ENCODE assay signal across 8 cellular contexts in the genomic region with DNA sequence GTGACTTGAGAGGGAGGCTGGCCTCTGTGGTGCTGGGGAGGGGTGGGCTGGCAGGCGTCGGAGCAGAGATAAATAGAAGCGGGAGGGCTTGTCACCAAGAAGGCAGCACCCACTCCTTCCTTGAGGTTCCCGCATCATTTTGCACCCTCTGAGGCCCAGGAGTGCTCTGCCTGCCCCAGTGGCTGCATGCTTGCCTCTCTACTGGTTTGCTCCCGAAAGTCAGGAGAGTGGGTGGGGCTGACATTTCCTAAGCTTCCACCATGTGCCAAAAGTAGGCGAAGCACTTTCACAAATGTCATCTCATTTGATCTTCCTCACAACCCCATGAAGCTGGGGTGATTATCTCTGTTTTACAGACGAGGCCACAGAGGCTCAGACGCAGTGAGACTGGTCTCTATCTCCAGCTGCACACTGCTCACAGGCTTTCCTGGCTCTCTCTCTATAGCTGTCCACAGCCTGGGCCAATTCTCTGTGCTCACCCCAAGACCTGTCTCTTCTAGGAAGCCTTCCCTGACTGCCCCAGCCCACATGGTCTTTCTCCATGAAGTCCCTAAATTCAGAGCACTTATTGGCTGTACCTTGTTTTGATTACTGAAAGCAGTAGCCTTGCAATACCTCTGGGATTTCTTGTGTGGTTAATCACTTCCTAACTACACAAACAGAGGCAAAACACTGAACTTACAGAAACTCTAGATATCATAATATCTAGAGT. TPM values are rescaled to one million over a fixed set of nuclear protein-coding genes. Genes with fewer than 3 reads are reported as not detected.
DNase-seq lines count a peak whose midpoint lies in the region; ATAC-seq, FAIRE-seq and TF ChIP-seq lines count a peak whose summit lies in the region.

No MANE protein-coding gene starts in this region.

- FAIRE-seq in HepG2 (lab: Jason Lieb, UNC): no peak

- H3K9me3 ChIP-seq in osteoblast (ENCODE audit: low read depth, low read length): no peaks in the 10 kb centered on the region
- H3K9me3 ChIP-seq in H9 (ENCODE audit: control insufficient read depth, low read depth, low read length): no peaks in the 10 kb centered on the region
- no peaks in the 10 kb centered on the region for H3K9me3 ChIP-seq in HepG2 (ENCODE audit: low read length)

- H3K4me3 ChIP-seq in osteoblast (ENCODE audit: insufficient read depth, low read length): no peak overlapping the region
- no peak overlapping the region for H3K4me3 ChIP-seq in HepG2 (replicated peaks in 1 of 3; ENCODE audit: insufficient read depth in 1 of 3, low read depth in 2 of 3, low read length in 3 of 3)

- no peaks in the 10 kb centered on the region for H3K23me2 ChIP-seq in H9 (ENCODE audit: insufficient read length, low read depth, low read length, poor library complexity, severe bottlenecking)

- H3K23ac ChIP-seq in H9 (ENCODE audit: insufficient read length, low read depth, low read length): no peak overlapping the region

- H3K4me2 ChIP-seq in osteoblast (ENCODE audit: insufficient read depth, low read length): no peak overlapping the region
- H3K4me2 ChIP-seq in H9 (ENCODE audit: insufficient read depth, insufficient read length, low read length): no peak overlapping the region
- no peak overlapping the region for H3K4me2 ChIP-seq in HepG2 (ENCODE audit: low read depth, low read length)

- in situ Hi-C loops in HepG2 (cut with HindIII; ENCODE audit: extremely low pct_ligation_motif_present, low pct_unique_long_range_greater_than_20kb): no loop called here

- peaks cover 0 to 8% (median 4%) of the 10 kb centered on the region in 3 experiments; a peak in 3 of 7 replicates for H3K36me3 Mint-ChIP-seq in H9 (ENCODE audit: insufficient read depth in 1 of 3, low read depth in 3 of 3)

- WGBS in H9 (ENCODE audit: extremely low coverage, insufficient read length, low lambda C conversion rate): no CpG with 5 or more reads among the region's 8 CpGs
- WGBS in HepG2 (ENCODE audit: low lambda C conversion rate): 100% methylated on average over 8 of the region's 8 CpGs

- H3K27me3 ChIP-seq in osteoblast (ENCODE audit: insufficient read depth, low read length) (no peaks in the 10 kb centered on the region), H9 (ENCODE audit: insufficient read depth, low read length) (no peaks in the 10 kb centered on the region), HepG2 (ENCODE audit: control insufficient read depth in 1 of 2, insufficient read depth in 2 of 2, low read length in 2 of 2) (no peaks in the 10 kb centered on the region)

- H2AFZ ChIP-seq in osteoblast (ENCODE audit: low read length): no peak overlapping the region
- H2AFZ ChIP-seq in H9 (ENCODE audit: low read length): no peak overlapping the region
- no peak overlapping the region for H2AFZ ChIP-seq in HepG2 (ENCODE audit: low read length)

- no TSS peak for BruUV-seq in HepG2 (replicated peaks; lab: Mats Ljungman, UMichigan)

- H4K8ac ChIP-seq in H9 (replicated peaks; ENCODE audit: insufficient read length, low read depth, low read length): no peak overlapping the region

- no peak for TF ChIP-seq EP300 in HepG2 (IDR thresholded peaks at IDR 0.05; ENCODE audit: low read depth in 2 of 2, low read length in 2 of 2)
- no peak for TF ChIP-seq EP300 in HepG2 (CRISPR knock-in tag; IDR thresholded peaks at IDR 0.05; ENCODE audit: borderline replicate concordance)

- DNase-seq in activated T-cell treated with anti-CD3 and anti-CD28 coated beads for 48 hours (ENCODE audit: low read depth): peak; percentile 60
- DNase-seq in osteoblast (ENCODE audit: insufficient read length, low spot score, missing footprints): peak; percentile 79
- DNase-seq in iPS-NIHi7 (ENCODE audit: extremely low spot score): no peak
- no peak for DNase-seq in H9
- no peak for DNase-seq in GM03348 (ENCODE audit: low spot score)
- DNase-seq in HepG2 (ENCODE audit: low spot score): no peak

- ATAC-seq in GM18909 (IDR thresholded peaks at IDR 0.05; ENCODE audit: poor library complexity, unreplicated experiment) (peak; percentile 82), HG03097 (IDR thresholded peaks at IDR 0.05; ENCODE audit: low FRiP score, unreplicated experiment) (peak; percentile 63), HepG2 (no peak)

- H3K9ac ChIP-seq in H9 (ENCODE audit: extremely low read depth, insufficient read length, low read length) (no peak overlapping the region), HepG2 (ENCODE audit: insufficient read depth, low read depth, low read length) (no peak overlapping the region)

- H3K9me3 Mint-ChIP-seq in H9: no peaks in the 10 kb centered on the region

- peak overlapping the region in 1 of 3 experiments; percentile 39; a peak in 1 of 7 replicates for H3K27ac Mint-ChIP-seq in H9

- H4K20me1 ChIP-seq in osteoblast (ENCODE audit: insufficient read depth, low read length) (no peaks in the 10 kb centered on the region), H9 (ENCODE audit: control insufficient read depth, insufficient read depth, insufficient read length) (no peaks in the 10 kb centered on the region), HepG2 (ENCODE audit: insufficient read depth, low read length) (no peaks in the 10 kb centered on the region)

- no peaks in the 10 kb centered on the region for H3K79me1 ChIP-seq in H9 (ENCODE audit: insufficient read depth, low read depth, low read length, poor library complexity, severe bottlenecking)

- H3K4me3 Mint-ChIP-seq in H9: no peak overlapping the region

- H2AK5ac ChIP-seq in H9 (ENCODE audit: insufficient read length, low read length): no peak overlapping the region

- H3K36me3 ChIP-seq in osteoblast (ENCODE audit: insufficient read depth, low read length) (peaks cover 5% of the 10 kb centered on the region), HepG2 (replicated peaks in 1 of 2; ENCODE audit: control insufficient read depth in 1 of 2, insufficient read depth in 2 of 2, low read length in 2 of 2) (no peaks in the 10 kb centered on the region; a peak in 1 of 5 replicates)

- H4K91ac ChIP-seq in H9 (ENCODE audit: insufficient read length, low read depth, low read length): no peak overlapping the region

- H3K14ac ChIP-seq in H9 (ENCODE audit: insufficient read depth, low read length): no peak overlapping the region

- no peak overlapping the region for H3K4ac ChIP-seq in H9 (ENCODE audit: low read depth, low read length)

- CTCF ChIA-PET in HepG2 (lab: Yijun Ruan, JAX; ENCODE audit: low intra/inter-chr PET ratio, low total read pairs): no interaction called here

- no peak for TF ChIP-seq POLR2A in HepG2 (IDR thresholded peaks at IDR 0.05; ENCODE audit: insufficient read depth in 1 of 2, low read depth in 2 of 2, low read length in 2 of 2)

- H3K4me1 ChIP-seq in osteoblast (ENCODE audit: insufficient read depth, low read length): peaks cover 6% of the 10 kb centered on the region
- H3K4me1 ChIP-seq in H9 (ENCODE audit: insufficient read depth, low read length): no peaks in the 10 kb centered on the region
- peaks cover 27% of the 10 kb centered on the region for H3K4me1 ChIP-seq in HepG2 (ENCODE audit: insufficient read depth, low read length)

- no peak overlapping the region for H2BK5ac ChIP-seq in H9 (ENCODE audit: insufficient read length, low read length)

- no peaks in the 10 kb centered on the region; the same call in 1 of the 2 replicates for H3K27me3 Mint-ChIP-seq in H9 (ENCODE audit: low read depth)

- TF ChIP-seq CTCF in osteoblast (IDR thresholded peaks at IDR 0.05; ENCODE audit: extremely low read depth, low read depth, low read length) (no peak), H9 (conservative IDR thresholded peaks at IDR 0.05) (no peak), HepG2 (CRISPR knock-in tag; IDR thresholded peaks at IDR 0.05) (no peak)

- no peak overlapping the region for H3K56ac ChIP-seq in H9 (ENCODE audit: insufficient read length, low read depth, low read length)

- H2BK15ac ChIP-seq in H9 (ENCODE audit: low read depth, low read length): no peak overlapping the region

- H4K5ac ChIP-seq in H9 (ENCODE audit: insufficient read length, low read depth, low read length): no peak overlapping the region

- H3K79me2 ChIP-seq in osteoblast (ENCODE audit: insufficient read depth, low read length) (no peaks in the 10 kb centered on the region), H9 (ENCODE audit: insufficient read depth, low read length) (no peaks in the 10 kb centered on the region), HepG2 (ENCODE audit: insufficient read depth, low read length) (no peaks in the 10 kb centered on the region)

- H3K27ac ChIP-seq in osteoblast (ENCODE audit: low read depth, low read length) (peak overlapping the region; percentile 26), H9 (ENCODE audit: insufficient read length, low read depth, low read length) (no peak overlapping the region), HepG2 (ENCODE audit: extremely low read length, insufficient read depth, low read length) (no peak overlapping the region)

- H3T11ph ChIP-seq in H9 (ENCODE audit: low read length): no peak overlapping the region

- no peak for TF ChIP-seq RAD21 in HepG2 (CRISPR knock-in tag; IDR thresholded peaks at IDR 0.05)

- H2BK120ac ChIP-seq in H9 (ENCODE audit: low read depth, low read length, poor library complexity, severe bottlenecking): no peak overlapping the region

- intact Hi-C loops in HepG2 (cut with micrococcal nuclease; ENCODE audit: unreplicated experiment): no loop called here

- no peak overlapping the region for H2BK12ac ChIP-seq in H9 (ENCODE audit: insufficient read length, low read depth, low read length)

- peaks cover 11 to 23% of the 10 kb centered on the region in 2 experiments for H3K4me1 Mint-ChIP-seq in H9

- POLR2A ChIA-PET in HepG2 (lab: Yijun Ruan, JAX): no interaction called here

- no peak overlapping the region for H2BK20ac ChIP-seq in H9 (ENCODE audit: low read depth, low read length, poor library complexity, severe bottlenecking)

- no peak overlapping the region for H3K18ac ChIP-seq in H9 (ENCODE audit: insufficient read length, low read depth, low read length)

RNA-seq across cellular contexts. Expression of gene UCP3, which starts 2.6 kb away (rescaled TPM):
- total RNA-seq in osteoblast (under 0.01 and 0.59 TPM in 2 replicates), H9 (2021) (0.77 and 0.85 TPM in 2 replicates), HepG2 (2016; rRNA removed; fragmentation: Illumina TruSeq; extraction: Trizol) (0.22 TPM in 1 of 2 replicates, not detected in the other)
- not detected in 2 replicates for total RNA-seq in HepG2 (2016; cell fraction: cytosol; rRNA removed; fragmentation: Illumina TruSeq; extraction: Trizol; ENCODE audit: low read depth)
- total RNA-seq in HepG2 (2016; cell fraction: insoluble cytoplasmic fraction; rRNA removed; fragmentation: Illumina TruSeq; extraction: Trizol): not detected in 2 replicates
- total RNA-seq in HepG2 (2016; cell fraction: membrane; rRNA removed; fragmentation: Illumina TruSeq; extraction: Trizol): not detected in 2 replicates
- 0.16 TPM in 1 of 2 replicates, not detected in the other for total RNA-seq in HepG2 (2016; cell fraction: nucleus; rRNA removed; fragmentation: Illumina TruSeq; extraction: Trizol)
- 0.10 and 0.37 TPM in 2 replicates for polyA plus RNA-seq in HepG2 (2011; rRNA removed)
- polyA plus RNA-seq in HepG2 (2011; cell fraction: cytosol; rRNA removed): 0.05 and 0.14 TPM in 2 replicates
- 0.64 and 0.83 TPM in 2 replicates for polyA plus RNA-seq in HepG2 (2011; cell fraction: nucleus; rRNA removed)
- 0.17 and 0.28 TPM in 2 replicates for polyA plus RNA-seq in HepG2 (2012)
- polyA plus RNA-seq in HepG2 (2016; cell fraction: cytosol; fragmentation: Illumina TruSeq; extraction: Trizol; ENCODE audit: low read depth): 0.03 and 0.07 TPM in 2 replicates
- not detected in 2 replicates for polyA plus RNA-seq in HepG2 (2016; cell fraction: insoluble cytoplasmic fraction; fragmentation: Illumina TruSeq; extraction: Trizol; ENCODE audit: low read depth)
- polyA plus RNA-seq in HepG2 (2016; cell fraction: membrane; fragmentation: Illumina TruSeq; extraction: Trizol; ENCODE audit: low read depth): 0.06 and 0.13 TPM in 2 replicates
- 1.4 and 1.8 TPM in 2 replicates for polyA plus RNA-seq in HepG2 (2016; cell fraction: nucleus; fragmentation: Illumina TruSeq; extraction: Trizol; ENCODE audit: insufficient read depth, low read depth)
- 0.52 and 4.4 TPM in 2 replicates for polyA minus RNA-seq in HepG2 (2011; rRNA and poly(A)+ RNA removed; ENCODE audit: low replicate concordance)
- polyA minus RNA-seq in HepG2 (2011; cell fraction: cytosol; rRNA and poly(A)+ RNA removed): not detected in 2 replicates
- polyA minus RNA-seq in HepG2 (2011; cell fraction: nucleus; rRNA and poly(A)+ RNA removed): 0.37 and 0.39 TPM in 2 replicates

RNA-seq across cellular contexts. Expression of gene UCP2, which starts 28.9 kb away (rescaled TPM):
- total RNA-seq in osteoblast: under 0.01 and 0.59 TPM in 2 replicates
- 58.3 and 62.1 TPM in 2 replicates for total RNA-seq in H9 (2021)
- 3.2 and 5.5 TPM in 2 replicates for total RNA-seq in HepG2 (2016; rRNA removed; fragmentation: Illumina TruSeq; extraction: Trizol)
- total RNA-seq in HepG2 (2016; cell fraction: cytosol; rRNA removed; fragmentation: Illumina TruSeq; extraction: Trizol; ENCODE audit: low read depth): 2.4 TPM in 2 replicates
- 3.2 and 3.4 TPM in 2 replicates for total RNA-seq in HepG2 (2016; cell fraction: insoluble cytoplasmic fraction; rRNA removed; fragmentation: Illumina TruSeq; extraction: Trizol)
- 5.5 and 5.9 TPM in 2 replicates for total RNA-seq in HepG2 (2016; cell fraction: membrane; rRNA removed; fragmentation: Illumina TruSeq; extraction: Trizol)
- total RNA-seq in HepG2 (2016; cell fraction: nucleus; rRNA removed; fragmentation: Illumina TruSeq; extraction: Trizol): 6.8 and 8.8 TPM in 2 replicates
- polyA plus RNA-seq in HepG2 (2011; rRNA removed): 2.7 TPM in 2 replicates
- 3.8 and 4.1 TPM in 2 replicates for polyA plus RNA-seq in HepG2 (2011; cell fraction: cytosol; rRNA removed)
- polyA plus RNA-seq in HepG2 (2011; cell fraction: nucleus; rRNA removed): 3.8 and 5.1 TPM in 2 replicates
- polyA plus RNA-seq in HepG2 (2012): 4.1 and 7.4 TPM in 2 replicates
- 4.9 and 6.3 TPM in 2 replicates for polyA plus RNA-seq in HepG2 (2016; cell fraction: cytosol; fragmentation: Illumina TruSeq; extraction: Trizol; ENCODE audit: low read depth)
- 7.6 and 11.9 TPM in 2 replicates for polyA plus RNA-seq in HepG2 (2016; cell fraction: insoluble cytoplasmic fraction; fragmentation: Illumina TruSeq; extraction: Trizol; ENCODE audit: low read depth)
- polyA plus RNA-seq in HepG2 (2016; cell fraction: membrane; fragmentation: Illumina TruSeq; extraction: Trizol; ENCODE audit: low read depth): 11.8 and 12.1 TPM in 2 replicates
- polyA plus RNA-seq in HepG2 (2016; cell fraction: nucleus; fragmentation: Illumina TruSeq; extraction: Trizol; ENCODE audit: insufficient read depth, low read depth): 4.9 and 6.3 TPM in 2 replicates
- 10.6 and 155 TPM in 2 replicates for polyA minus RNA-seq in HepG2 (2011; rRNA and poly(A)+ RNA removed; ENCODE audit: low replicate concordance)
- polyA minus RNA-seq in HepG2 (2011; cell fraction: cytosol; rRNA and poly(A)+ RNA removed): 4.4 and 5.2 TPM in 2 replicates
- 9.1 and 17.2 TPM in 2 replicates for polyA minus RNA-seq in HepG2 (2011; cell fraction: nucleus; rRNA and poly(A)+ RNA removed)

Comparison
In these comparisons a context has a peak if more than half of its experiments do, and no peak if none do; other contexts are left out.
1. DNase-seq: peak in activated T-cell treated with anti-CD3 and anti-CD28 coated beads for 48 hours (single experiment) and osteoblast (single experiment); none in iPS-NIHi7 (single experiment), H9 (single experiment), GM03348 (single experiment) and HepG2 (single experiment).